In genomic region chr4:40843696-40844095, GRCh38 we compare ENCODE assay signal across 7 cellular contexts.
DNase-seq lines count a peak whose midpoint lies in the region; ATAC-seq and TF ChIP-seq lines count a peak whose summit lies in the region.

No MANE protein-coding gene starts in this region.

- in situ Hi-C loops in GM13976 (cut with MboI; ENCODE audit: low sequenced_read_pairs, unreplicated experiment) = loop anchor here (10.0 kb wide), 1 partner anchor 109 kb away; no protein-coding TSS in a partner anchor

- intact Hi-C loops in posterior cingulate gyrus (cut with DNase I) = loop anchor here (5.0 to 10.0 kb wide), 2 partner anchors 54 to 109 kb away; no protein-coding TSS in a partner anchor

- H3K4me3 ChIP-seq in retinal pigment epithelial cell (ENCODE audit: low read length) = no peak overlapping the region

- POLR2A ChIA-PET in activated CD8-positive, alpha-beta T cell treated with anti-CD3 and anti-CD28 coated beads, Interleukin-2, amount 10 ng/mL, durations not matched to agents 7 days and 5 days (lab: Charles Lee) = no interaction called here

- peaks cover 3% of the 10 kb centered on the region for H3K4me1 Mint-ChIP-seq in activated CD8-positive, alpha-beta T cell treated with anti-CD3 and anti-CD28 coated beads, Interleukin-2, amount 10 ng/mL, durations not matched to agents 7 days and 5 days (ENCODE audit: low read depth)

- TF ChIP-seq CTCF in GM13976 (IDR thresholded peaks at IDR 0.05; ENCODE audit: borderline replicate concordance, control extremely low read depth, extremely low read depth, insufficient read depth, missing control alignments) (peak; percentile 65), retinal pigment epithelial cell (conservative IDR thresholded peaks at IDR 0.05; ENCODE audit: low read depth, low read length) (peak; percentile 10)

- no peaks in the 10 kb centered on the region for H3K36me3 Mint-ChIP-seq in activated CD8-positive, alpha-beta T cell treated with anti-CD3 and anti-CD28 coated beads, Interleukin-2, amount 10 ng/mL, durations not matched to agents 7 days and 5 days (ENCODE audit: low read depth)

- peaks cover 15% of the 10 kb centered on the region for H3K27me3 Mint-ChIP-seq in activated CD8-positive, alpha-beta T cell treated with anti-CD3 and anti-CD28 coated beads, Interleukin-2, amount 10 ng/mL, durations not matched to agents 7 days and 5 days (ENCODE audit: low read depth)

- H3K4me3 Mint-ChIP-seq in activated CD8-positive, alpha-beta T cell treated with anti-CD3 and anti-CD28 coated beads, Interleukin-2, amount 10 ng/mL, durations not matched to agents 7 days and 5 days = no peak overlapping the region

- H3K27ac Mint-ChIP-seq in activated CD8-positive, alpha-beta T cell treated with anti-CD3 and anti-CD28 coated beads, Interleukin-2, amount 10 ng/mL, durations not matched to agents 7 days and 5 days = no peak overlapping the region

- ATAC-seq in HG03442 (IDR thresholded peaks at IDR 0.05; ENCODE audit: unreplicated experiment) (peak; percentile 40), HG03159 (IDR thresholded peaks at IDR 0.05; ENCODE audit: unreplicated experiment) (no peak)
- ATAC-seq in activated CD8-positive, alpha-beta T cell treated with anti-CD3 and anti-CD28 coated beads, Interleukin-2, amount 10 ng/mL, durations not matched to agents 7 days and 5 days = peak; percentile 78

- DNase-seq in GM13976 (ENCODE audit: low spot score) (peak; percentile 54), retinal pigment epithelial cell (ENCODE audit: low read depth) (no peak), posterior cingulate gyrus (no peak), NCI-H1436 treated with DMSO at 0.1 percent for 48 hours (lab: John Stamatoyannopoulos, UW) (no peak)
- DNase-seq in activated CD8-positive, alpha-beta T cell treated with anti-CD3 and anti-CD28 coated beads, Interleukin-2, amount 10 ng/mL, durations not matched to agents 7 days and 5 days = peak; percentile 59

- H3K9me3 Mint-ChIP-seq in activated CD8-positive, alpha-beta T cell treated with anti-CD3 and anti-CD28 coated beads, Interleukin-2, amount 10 ng/mL, durations not matched to agents 7 days and 5 days (ENCODE audit: insufficient read depth) = no peaks in the 10 kb centered on the region

- CTCF ChIA-PET in activated CD8-positive, alpha-beta T cell treated with anti-CD3 and anti-CD28 coated beads, Interleukin-2, amount 10 ng/mL, durations not matched to agents 7 days and 5 days (lab: Charles Lee) = interaction anchor here (0.7 to 6.6 kb wide), 14 partner anchors 12 to 527 kb away, joined by 3 to 81 read pairs (median 3); no protein-coding TSS in a partner anchor

Comparison
In these comparisons a context has a peak if more than half of its experiments do, and no peak if none do; other contexts are left out.
1. DNase-seq: peak in GM13976 (single experiment) and activated CD8-positive, alpha-beta T cell treated with anti-CD3 and anti-CD28 coated beads, Interleukin-2, amount 10 ng/mL, durations not matched to agents 7 days and 5 days (single experiment); none in retinal pigment epithelial cell (single experiment), posterior cingulate gyrus (0 of 10) and NCI-H1436 treated with DMSO at 0.1 percent for 48 hours (single experiment).